ENCODE assay signal across 9 cellular contexts in genomic region chr5:13250450-13251291, GRCh38.
A peak's percentile ranks its signal among the peaks of the same experiment; 100 is the strongest.
DNase-seq lines count a peak whose midpoint lies in the region; ATAC-seq and TF ChIP-seq lines count a peak whose summit lies in the region.
"Had no signal": no experiment of that assay in that cellular context is flagged by ENCODE, and none has a peak within 500 bp of the region (broad histone marks: within the 10 kb centered on the region; RNA-seq: fewer than 3 reads in every experiment).

No MANE protein-coding gene starts in this region.

- peak; percentile 24 for DNase-seq in 8988T
- no peak for DNase-seq in dorsolateral prefrontal cortex
- DNase-seq in left colon = no peak
- DNase-seq in left ventricle myocardium superior = no peak
- DNase-seq in hypothalamus (lab: John Stamatoyannopoulos, UW) = no peak
- DNase-seq: activated B cell treated with CpG ODN at 0.5 μM for 24 hours had no signal

- H3K27ac ChIP-seq in dorsolateral prefrontal cortex = no peak overlapping the region

- peak; percentile 57 for ATAC-seq in GM18861 (IDR thresholded peaks at IDR 0.05; ENCODE audit: unreplicated experiment)
- no peak for ATAC-seq in GM21381 (IDR thresholded peaks at IDR 0.05; ENCODE audit: unreplicated experiment)
- ATAC-seq in left colon = no peak
- no peak for ATAC-seq in left ventricle myocardium superior

- intact Hi-C loops in dorsolateral prefrontal cortex (cut with DNase I) = no loop called here
- intact Hi-C loops in left colon (cut with DNase I, micrococcal nuclease) = no loop called here
- intact Hi-C loops in left ventricle myocardium superior (cut with micrococcal nuclease) = no loop called here

- H3K4me3 ChIP-seq in dorsolateral prefrontal cortex = no peak overlapping the region

- TF ChIP-seq CTCF in LNCAP (IDR thresholded peaks at IDR 0.05) (peak; percentile 72), dorsolateral prefrontal cortex (IDR thresholded peaks at IDR 0.05 in 54 of 56, conservative IDR thresholded peaks at IDR 0.05 in 2 of 56; ENCODE audit: low read depth in 1 of 56, partially characterized antibody in 56 of 56) (peak in 42 of 56 donors; percentile 10 to 53 (median 30))

- H3K27me3 ChIP-seq in dorsolateral prefrontal cortex = no peaks in the 10 kb centered on the region
